22 cellular contexts compared by ENCODE assay signal in genomic region chr3:31927806-31928205, GRCh38. TPM values are rescaled to one million over a fixed set of nuclear protein-coding genes. Genes with fewer than 3 reads are reported as not detected.
A peak's percentile ranks its signal among the peaks of the same experiment; 100 is the strongest.
DNase-seq lines count a peak whose midpoint lies in the region; ATAC-seq and TF ChIP-seq lines count a peak whose summit lies in the region.
"Had no signal": no experiment of that assay in that cellular context is flagged by ENCODE, and none has a peak within 500 bp of the region (broad histone marks: within the 10 kb centered on the region; RNA-seq: fewer than 3 reads in every experiment).

No MANE protein-coding gene starts in this region.

- peaks cover 13% of the 10 kb centered on the region for H3K9me3 Mint-ChIP-seq in activated CD4-positive, alpha-beta T cell treated with anti-CD3 and anti-CD28 coated beads, Interleukin-2, amount 10 ng/mL, durations not matched to agents 24 days and 14 days
- no peaks in the 10 kb centered on the region for H3K9me3 Mint-ChIP-seq in activated naive CD8-positive, alpha-beta T cell treated with anti-CD3 and anti-CD28 coated beads, Interleukin-2, amount 50 U/mL, for 24 hours
- H3K9me3 Mint-ChIP-seq in HFFc6: no peaks in the 10 kb centered on the region

- H3K9me3 ChIP-seq in OCI-LY3 (ENCODE audit: insufficient read depth, low read length) (no peaks in the 10 kb centered on the region), skeletal muscle satellite cell (replicated peaks; ENCODE audit: low read length) (no peaks in the 10 kb centered on the region)
- H3K9me3 ChIP-seq: gastroesophageal sphincter, pancreas, transverse colon had no signal

- no peaks in the 10 kb centered on the region for H3K27me3 Mint-ChIP-seq in activated CD4-positive, alpha-beta T cell treated with anti-CD3 and anti-CD28 coated beads, Interleukin-2, amount 10 ng/mL, durations not matched to agents 24 days and 14 days
- no peaks in the 10 kb centered on the region for H3K27me3 Mint-ChIP-seq in activated naive CD8-positive, alpha-beta T cell treated with anti-CD3 and anti-CD28 coated beads, Interleukin-2, amount 50 U/mL, for 24 hours
- no peaks in the 10 kb centered on the region for H3K27me3 Mint-ChIP-seq in HFFc6 (ENCODE audit: insufficient read depth)

- peak overlapping the region; percentile 53 for H3K4me2 ChIP-seq in OCI-LY3 (ENCODE audit: low read length)
- H3K4me2 ChIP-seq in skeletal muscle satellite cell (ENCODE audit: low read length): no peak overlapping the region

- H3K4me3 ChIP-seq in OCI-LY3 (ENCODE audit: low read length) (peak overlapping the region; percentile 31), skeletal muscle satellite cell (ENCODE audit: low read length) (no peak overlapping the region)
- H3K4me3 ChIP-seq: gastroesophageal sphincter, pancreas, transverse colon had no signal

- peaks cover 2% of the 10 kb centered on the region for H3K36me3 Mint-ChIP-seq in activated CD4-positive, alpha-beta T cell treated with anti-CD3 and anti-CD28 coated beads, Interleukin-2, amount 10 ng/mL, durations not matched to agents 24 days and 14 days (ENCODE audit: low read depth)
- no peaks in the 10 kb centered on the region for H3K36me3 Mint-ChIP-seq in activated naive CD8-positive, alpha-beta T cell treated with anti-CD3 and anti-CD28 coated beads, Interleukin-2, amount 50 U/mL, for 24 hours (ENCODE audit: low read depth)
- no peaks in the 10 kb centered on the region for H3K36me3 Mint-ChIP-seq in HFFc6 (ENCODE audit: low read depth)
- H3K36me3 Mint-ChIP-seq: CD4-positive, alpha-beta memory T cell had no signal

- no peak overlapping the region for H2AFZ ChIP-seq in OCI-LY3 (ENCODE audit: low read depth, low read length)

- H3K27ac Mint-ChIP-seq in activated CD4-positive, alpha-beta T cell treated with anti-CD3 and anti-CD28 coated beads, Interleukin-2, amount 10 ng/mL, durations not matched to agents 24 days and 14 days: peak overlapping the region; percentile 86
- peak overlapping the region; percentile 77 for H3K27ac Mint-ChIP-seq in activated naive CD8-positive, alpha-beta T cell treated with anti-CD3 and anti-CD28 coated beads, Interleukin-2, amount 50 U/mL, for 24 hours
- no peak overlapping the region for H3K27ac Mint-ChIP-seq in HFFc6
- H3K27ac Mint-ChIP-seq: CD4-positive, alpha-beta memory T cell had no signal

- intact Hi-C loops in activated CD4-positive, alpha-beta T cell treated with anti-CD3 and anti-CD28 coated beads, Interleukin-2, amount 10 ng/mL, durations not matched to agents 24 days and 14 days (cut with micrococcal nuclease): loop anchor here (1.0 to 2.0 kb wide), 2 partner anchors 51 to 173 kb away; no protein-coding TSS in a partner anchor

- H3K27me3 ChIP-seq in OCI-LY3 (ENCODE audit: low read depth, low read length): no peaks in the 10 kb centered on the region
- no peaks in the 10 kb centered on the region for H3K27me3 ChIP-seq in skeletal muscle satellite cell (ENCODE audit: control insufficient read depth, insufficient read depth, low read length)
- H3K27me3 ChIP-seq: gastroesophageal sphincter, pancreas, transverse colon had no signal

- H3K79me2 ChIP-seq in OCI-LY3 (ENCODE audit: low read length): peaks cover 42% of the 10 kb centered on the region

- no peak for ATAC-seq in activated naive CD8-positive, alpha-beta T cell treated with anti-CD3 and anti-CD28 coated beads, Interleukin-2, amount 50 U/mL, for 24 hours
- ATAC-seq: gastroesophageal sphincter, pancreas, right cardiac atrium had no signal

- H3K36me3 ChIP-seq in OCI-LY3 (replicated peaks; ENCODE audit: low read depth, low read length) (no peaks in the 10 kb centered on the region), skeletal muscle satellite cell (ENCODE audit: insufficient read depth, low read length) (no peaks in the 10 kb centered on the region)
- H3K36me3 ChIP-seq: gastroesophageal sphincter, pancreas, transverse colon had no signal

- TF ChIP-seq CTCF in OCI-LY3 (IDR thresholded peaks at IDR 0.05; ENCODE audit: low read depth, low read length) (no peak), HFFc6 (IDR thresholded peaks at IDR 0.05) (no peak)

- H3K4me1 ChIP-seq in OCI-LY3 (ENCODE audit: low read length) (peaks cover 53% of the 10 kb centered on the region), skeletal muscle satellite cell (ENCODE audit: control insufficient read depth, insufficient read depth, low read length) (peaks cover 13% of the 10 kb centered on the region)
- H3K4me1 ChIP-seq: gastroesophageal sphincter, pancreas had no signal

- no peak overlapping the region for H3K27ac ChIP-seq in OCI-LY3 (ENCODE audit: low read length)
- H3K27ac ChIP-seq: gastroesophageal sphincter, pancreas, transverse colon, VCaP had no signal

- H3K9ac ChIP-seq in OCI-LY3 (ENCODE audit: low read length): 0 out of 2 replicates have a peak overlapping the region, but pooled peaks have one; percentile 0
- H3K9ac ChIP-seq in skeletal muscle satellite cell (ENCODE audit: low read depth, low read length): peak overlapping the region; percentile 5

- DNase-seq in activated CD4-positive, alpha-beta T cell treated with anti-CD3 and anti-CD28 coated beads, Interleukin-2, amount 10 ng/mL, durations not matched to agents 24 days and 14 days: no peak
- DNase-seq in activated CD4-positive, alpha-beta T cell treated with anti-CD3 and anti-CD28 coated beads, Interleukin-2, amount 50 U/mL, for 4 hours: no peak
- DNase-seq in activated naive CD8-positive, alpha-beta T cell treated with anti-CD3 and anti-CD28 coated beads, Interleukin-2, amount 50 U/mL, for 24 hours: no peak
- no peak for DNase-seq in 8988T
- no peak for DNase-seq in NCI-H2171 (lab: John Stamatoyannopoulos, UW)
- no peak for DNase-seq in HFFc6
- DNase-seq: activated naive CD4-positive, alpha-beta T cell treated with Interleukin-2 at 50 U/mL for 16 hours; caudate nucleus; CD4-positive, alpha-beta memory T cell; KBM-7; NCI-H1436 treated with DMSO at 0.1 percent for 48 hours; NCI-H2107; NCI-H510A treated with DMSO at 0.1 percent for 48 hours; NK-92 treated with Interleukin-12 subunit alpha and Interleukin-12 subunit beta, amount 100 ng/mL, for 24 hours; pancreas; right cardiac atrium; stimulated activated CD4-positive, alpha-beta T cell treated with anti-CD3 and anti-CD28 coated beads, Interleukin-15, amount 100 ng/mL, for 24 hours; transverse colon had no signal

- no peaks in the 10 kb centered on the region for H4K20me1 ChIP-seq in OCI-LY3 (ENCODE audit: insufficient read depth, low read length)

- H3K4me1 Mint-ChIP-seq in activated CD4-positive, alpha-beta T cell treated with anti-CD3 and anti-CD28 coated beads, Interleukin-2, amount 10 ng/mL, durations not matched to agents 24 days and 14 days: peaks cover 28% of the 10 kb centered on the region
- peaks cover 35% of the 10 kb centered on the region for H3K4me1 Mint-ChIP-seq in activated naive CD8-positive, alpha-beta T cell treated with anti-CD3 and anti-CD28 coated beads, Interleukin-2, amount 50 U/mL, for 24 hours
- H3K4me1 Mint-ChIP-seq in HFFc6 (ENCODE audit: low read depth): peaks cover 6% of the 10 kb centered on the region; the same call in 1 of the 2 replicates
- H3K4me1 Mint-ChIP-seq: CD4-positive, alpha-beta memory T cell had no signal

- H3K4me3 Mint-ChIP-seq in activated CD4-positive, alpha-beta T cell treated with anti-CD3 and anti-CD28 coated beads, Interleukin-2, amount 10 ng/mL, durations not matched to agents 24 days and 14 days: peak overlapping the region; percentile 6
- no peak overlapping the region for H3K4me3 Mint-ChIP-seq in activated naive CD8-positive, alpha-beta T cell treated with anti-CD3 and anti-CD28 coated beads, Interleukin-2, amount 50 U/mL, for 24 hours
- no peak overlapping the region for H3K4me3 Mint-ChIP-seq in HFFc6
- H3K4me3 Mint-ChIP-seq: CD4-positive, alpha-beta memory T cell had no signal

RNA-seq across cellular contexts. Expression of gene OSBPL10, which starts 53.3 kb away (rescaled TPM):
- total RNA-seq in activated CD4-positive, alpha-beta T cell treated with anti-CD3 and anti-CD28 coated beads, Interleukin-2, amount 10 ng/mL, durations not matched to agents 24 days and 14 days: 14.5 and 14.9 TPM in 2 replicates
- 10.9 and 19.3 TPM in 2 replicates for total RNA-seq in skeletal muscle satellite cell (2012; rRNA removed)
- total RNA-seq in HFFc6 (2021; fragmentation: NEBNext Ultra II Directional; extraction: Animal tissue kit (Norgen Biotek cat#: 25700)): 1 to 10 TPM; 7.3 to 8.9 (median 8.6) TPM
- total RNA-seq: CD4-positive, alpha-beta memory T cell had no signal

RNA-seq across cellular contexts. Expression of gene ZNF860, which starts 53.7 kb away (rescaled TPM):
- total RNA-seq in activated CD4-positive, alpha-beta T cell treated with anti-CD3 and anti-CD28 coated beads, Interleukin-2, amount 10 ng/mL, durations not matched to agents 24 days and 14 days: 0.19 and 0.33 TPM in 2 replicates
- total RNA-seq in skeletal muscle satellite cell (2012; rRNA removed): 0.44 and 0.76 TPM in 2 replicates
- under 1 TPM; 0.14 to 0.33 (median 0.17) TPM for total RNA-seq in HFFc6 (2021; fragmentation: NEBNext Ultra II Directional; extraction: Animal tissue kit (Norgen Biotek cat#: 25700))
- total RNA-seq: CD4-positive, alpha-beta memory T cell had no signal
